ENCODE assay signal across 7 cellular contexts in the genomic region with DNA sequence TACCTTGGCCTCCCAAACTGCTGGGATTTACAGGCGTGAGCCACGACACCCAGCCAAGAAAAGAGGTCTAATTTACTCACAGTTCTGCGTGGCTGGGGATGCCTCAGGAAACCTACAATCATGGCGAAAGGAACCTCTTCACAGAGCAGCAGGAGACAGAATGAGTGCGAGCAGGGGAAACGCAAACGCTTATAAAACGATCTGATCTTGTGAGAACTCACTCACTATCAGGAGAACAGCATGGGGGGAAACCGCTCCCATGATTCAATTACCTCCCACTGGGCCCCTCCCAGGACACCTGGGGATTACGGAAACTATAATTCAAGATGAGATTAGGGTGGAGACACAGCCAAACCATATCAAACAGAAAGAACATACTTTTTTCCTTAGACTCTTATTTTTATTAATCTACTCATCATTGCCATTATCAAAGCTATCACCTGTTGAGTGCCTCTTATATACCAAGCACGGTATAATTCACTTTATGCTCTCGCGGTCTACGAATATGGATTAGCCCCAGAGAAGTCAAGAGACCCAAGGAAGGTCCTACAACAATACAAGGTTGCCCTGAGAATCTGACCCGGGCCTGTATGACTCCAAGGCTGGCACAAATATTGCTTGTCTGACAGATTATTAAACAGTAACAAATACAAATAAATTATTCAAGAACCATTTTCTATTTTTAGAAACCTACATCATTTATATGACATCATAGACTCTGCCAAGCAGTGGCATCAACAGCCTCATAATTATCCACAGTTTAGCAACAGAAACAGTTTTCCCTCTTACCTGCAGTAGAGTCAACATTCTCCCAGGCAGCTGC. TPM values are rescaled to one million over a fixed set of nuclear protein-coding genes. Genes with fewer than 3 reads are reported as not detected.
DNase-seq lines count a peak whose midpoint lies in the region; ATAC-seq, FAIRE-seq and TF ChIP-seq lines count a peak whose summit lies in the region.
"Had no signal": no experiment of that assay in that cellular context is flagged by ENCODE, and none has a peak within 500 bp of the region (broad histone marks: within the 10 kb centered on the region; RNA-seq: fewer than 3 reads in every experiment).

No MANE protein-coding gene starts in this region.

- peaks cover 6% of the 10 kb centered on the region; the same call in 2 of the 3 replicates for H3K4me1 Mint-ChIP-seq in GM23338
- peaks cover 14% of the 10 kb centered on the region for H3K4me1 Mint-ChIP-seq in mesothelial cell of epicardium

- H3K27ac ChIP-seq in GM23338 (ENCODE audit: low read depth) = no peak overlapping the region
- no peak overlapping the region for H3K27ac ChIP-seq in OCI-LY1 (ENCODE audit: low read depth, low read length, poor library complexity, severe bottlenecking)

- H3F3A ChIP-seq in GM23338 (replicated peaks; ENCODE audit: low read depth) (0 out of 2 replicates have a peak, but pooled peaks cover 12% of the 10 kb centered on the region), OCI-LY1 (ENCODE audit: insufficient read depth, low read length) (peaks cover 5% of the 10 kb centered on the region; the same call in 1 of the 2 replicates)

- no peak for ATAC-seq in GM23338
- ATAC-seq in GM19395 (IDR thresholded peaks at IDR 0.05; ENCODE audit: unreplicated experiment) = no peak

- H2AFZ ChIP-seq in GM23338 (no peak overlapping the region), OCI-LY1 (ENCODE audit: low read length) (no peak overlapping the region)

- no peak overlapping the region for H3K9ac ChIP-seq in OCI-LY1 (ENCODE audit: low read length)

- peaks cover 3% of the 10 kb centered on the region for H3K9me3 Mint-ChIP-seq in GM23338
- H3K9me3 Mint-ChIP-seq in mesothelial cell of epicardium = no peaks in the 10 kb centered on the region

- no peak overlapping the region for H3K27ac Mint-ChIP-seq in GM23338
- no peak overlapping the region for H3K27ac Mint-ChIP-seq in mesothelial cell of epicardium

- H3K79me2 ChIP-seq in GM23338 (replicated peaks; ENCODE audit: insufficient read depth) = peaks cover 57% of the 10 kb centered on the region
- H3K79me2 ChIP-seq in OCI-LY1 (ENCODE audit: insufficient read depth, low read length) = peaks cover 26% of the 10 kb centered on the region

- H4K20me1 ChIP-seq in GM23338 (replicated peaks; ENCODE audit: insufficient read depth) (peaks cover 19% of the 10 kb centered on the region), OCI-LY1 (ENCODE audit: insufficient read depth, low read length) (no peaks in the 10 kb centered on the region)

- H3K4me1 ChIP-seq in GM23338 (ENCODE audit: insufficient read depth) (peaks cover 6% of the 10 kb centered on the region; the same call in 1 of the 2 replicates), OCI-LY1 (ENCODE audit: insufficient read depth, low read length, severe bottlenecking) (peaks cover 26% of the 10 kb centered on the region)

- H3K9me2 ChIP-seq in GM23338 (ENCODE audit: insufficient read depth) (no peaks in the 10 kb centered on the region), OCI-LY1 (ENCODE audit: low read depth, low read length) (no peaks in the 10 kb centered on the region)

- H3K36me3 Mint-ChIP-seq in GM23338 (ENCODE audit: low read depth) (peaks cover 75% of the 10 kb centered on the region), mesothelial cell of epicardium (peaks cover 22% of the 10 kb centered on the region)

- peaks cover 9% of the 10 kb centered on the region for H3K27me3 Mint-ChIP-seq in GM23338 (ENCODE audit: insufficient read depth, low read depth, poor library complexity)
- H3K27me3 Mint-ChIP-seq in mesothelial cell of epicardium (ENCODE audit: low read depth) = no peaks in the 10 kb centered on the region

- H3K4me3 Mint-ChIP-seq in GM23338 (peak overlapping the region; percentile 98), mesothelial cell of epicardium (peak overlapping the region; percentile 30)

- DNase-seq in GM23338 (ENCODE audit: low spot score) = no peak
- no peak for DNase-seq in mesothelial cell of epicardium (ENCODE audit: low spot score in 2 of 2, unreplicated experiment in 2 of 2)
- no peak for DNase-seq in D721Med (ENCODE audit: insufficient read length, low spot score)
- DNase-seq: NCI-H1092 treated with DMSO at 0.1 percent for 48 hours had no signal

- TF ChIP-seq CTCF in GM23338 (conservative IDR thresholded peaks at IDR 0.05; ENCODE audit: low read depth in 2 of 2) = no peak
- TF ChIP-seq CTCF in OCI-LY1 (IDR thresholded peaks at IDR 0.05; ENCODE audit: low read length) = no peak
- TF ChIP-seq CTCF in mesothelial cell of epicardium (IDR thresholded peaks at IDR 0.05; ENCODE audit: unreplicated experiment) = no peak
- TF ChIP-seq CTCF in D721Med (IDR thresholded peaks at IDR 0.05; ENCODE audit: insufficient read depth, missing control alignments) = no peak

- H3K36me3 ChIP-seq in GM23338 (ENCODE audit: insufficient read depth) (peaks cover 34% of the 10 kb centered on the region), OCI-LY1 (ENCODE audit: insufficient read depth, low read length) (peaks cover 63% of the 10 kb centered on the region)

- no peak overlapping the region for H3K4me3 ChIP-seq in GM23338
- H3K4me3 ChIP-seq in OCI-LY1 (ENCODE audit: low read depth, low read length, poor library complexity, severe bottlenecking) = peak overlapping the region; percentile 74
- H3K4me3 ChIP-seq: smooth muscle cell had no signal

- H3K27me3 ChIP-seq in GM23338 (ENCODE audit: insufficient read depth) = no peaks in the 10 kb centered on the region
- H3K27me3 ChIP-seq in OCI-LY1 (ENCODE audit: insufficient read depth, low read length) = no peaks in the 10 kb centered on the region

- no peaks in the 10 kb centered on the region for H3K9me3 ChIP-seq in OCI-LY1 (ENCODE audit: low read length)

- H3K4me2 ChIP-seq in GM23338 (0 out of 2 replicates have a peak overlapping the region, but pooled peaks have one; percentile 15), OCI-LY1 (ENCODE audit: low read length) (peak overlapping the region; percentile 56)
- H3K4me2 ChIP-seq: smooth muscle cell had no signal

- FAIRE-seq in D721Med (lab: Jason Lieb, UNC) = no peak

TF ChIP-seq in GM23338, 12 proteins besides CTCF, POLR2A, EP300 and RAD21:
- TF ChIP-seq STAT1 (IDR thresholded peaks at IDR 0.05; ENCODE audit: unreplicated experiment) = no peak
- no peak for TF ChIP-seq EZH2 (IDR thresholded peaks at IDR 0.05; ENCODE audit: low read depth, unreplicated experiment)
- no peak for TF ChIP-seq NANOG (IDR thresholded peaks at IDR 0.05; ENCODE audit: borderline replicate concordance)
- TF ChIP-seq, protein P1, sequence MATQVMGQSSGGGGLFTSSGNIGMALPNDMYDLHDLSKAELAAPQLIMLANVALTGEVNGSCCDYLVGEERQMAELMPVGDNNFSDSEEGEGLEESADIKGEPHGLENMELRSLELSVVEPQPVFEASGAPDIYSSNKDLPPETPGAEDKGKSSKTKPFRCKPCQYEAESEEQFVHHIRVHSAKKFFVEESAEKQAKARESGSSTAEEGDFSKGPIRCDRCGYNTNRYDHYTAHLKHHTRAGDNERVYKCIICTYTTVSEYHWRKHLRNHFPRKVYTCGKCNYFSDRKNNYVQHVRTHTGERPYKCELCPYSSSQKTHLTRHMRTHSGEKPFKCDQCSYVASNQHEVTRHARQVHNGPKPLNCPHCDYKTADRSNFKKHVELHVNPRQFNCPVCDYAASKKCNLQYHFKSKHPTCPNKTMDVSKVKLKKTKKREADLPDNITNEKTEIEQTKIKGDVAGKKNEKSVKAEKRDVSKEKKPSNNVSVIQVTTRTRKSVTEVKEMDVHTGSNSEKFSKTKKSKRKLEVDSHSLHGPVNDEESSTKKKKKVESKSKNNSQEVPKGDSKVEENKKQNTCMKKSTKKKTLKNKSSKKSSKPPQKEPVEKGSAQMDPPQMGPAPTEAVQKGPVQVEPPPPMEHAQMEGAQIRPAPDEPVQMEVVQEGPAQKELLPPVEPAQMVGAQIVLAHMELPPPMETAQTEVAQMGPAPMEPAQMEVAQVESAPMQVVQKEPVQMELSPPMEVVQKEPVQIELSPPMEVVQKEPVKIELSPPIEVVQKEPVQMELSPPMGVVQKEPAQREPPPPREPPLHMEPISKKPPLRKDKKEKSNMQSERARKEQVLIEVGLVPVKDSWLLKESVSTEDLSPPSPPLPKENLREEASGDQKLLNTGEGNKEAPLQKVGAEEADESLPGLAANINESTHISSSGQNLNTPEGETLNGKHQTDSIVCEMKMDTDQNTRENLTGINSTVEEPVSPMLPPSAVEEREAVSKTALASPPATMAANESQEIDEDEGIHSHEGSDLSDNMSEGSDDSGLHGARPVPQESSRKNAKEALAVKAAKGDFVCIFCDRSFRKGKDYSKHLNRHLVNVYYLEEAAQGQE (IDR thresholded peaks at IDR 0.05; ENCODE audit: unreplicated experiment) = no peak
- TF ChIP-seq, protein P2, sequence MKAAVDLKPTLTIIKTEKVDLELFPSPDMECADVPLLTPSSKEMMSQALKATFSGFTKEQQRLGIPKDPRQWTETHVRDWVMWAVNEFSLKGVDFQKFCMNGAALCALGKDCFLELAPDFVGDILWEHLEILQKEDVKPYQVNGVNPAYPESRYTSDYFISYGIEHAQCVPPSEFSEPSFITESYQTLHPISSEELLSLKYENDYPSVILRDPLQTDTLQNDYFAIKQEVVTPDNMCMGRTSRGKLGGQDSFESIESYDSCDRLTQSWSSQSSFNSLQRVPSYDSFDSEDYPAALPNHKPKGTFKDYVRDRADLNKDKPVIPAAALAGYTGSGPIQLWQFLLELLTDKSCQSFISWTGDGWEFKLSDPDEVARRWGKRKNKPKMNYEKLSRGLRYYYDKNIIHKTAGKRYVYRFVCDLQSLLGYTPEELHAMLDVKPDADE (IDR thresholded peaks at IDR 0.05) = no peak
- no peak for TF ChIP-seq POLR2AphosphoS5 (IDR thresholded peaks at IDR 0.05; ENCODE audit: low read depth)

RNA-seq across cellular contexts. Expression of a gene that starts 2.4 kb away (rescaled TPM):
- total RNA-seq in GM23338 (2014; rRNA removed; shearing (Covaris generic)) = 11.7 and 17.8 TPM in 2 replicates
- polyA plus RNA-seq in GM23338 (2016; fragmentation: Nextera tagmentation; extraction: Ambion mirVana) = 58.5 and 60.0 TPM in 2 replicates
- total RNA-seq in mesothelial cell of epicardium = 8.7 to 9.2 TPM (median 9.1 TPM) in 3 replicates

RNA-seq across cellular contexts. Expression of a gene that starts 2.6 kb away (rescaled TPM):
- 31.2 and 34.4 TPM in 2 replicates for total RNA-seq in GM23338 (2014; rRNA removed; shearing (Covaris generic))
- 79.5 and 81.6 TPM in 2 replicates for polyA plus RNA-seq in GM23338 (2016; fragmentation: Nextera tagmentation; extraction: Ambion mirVana)
- total RNA-seq in mesothelial cell of epicardium = 33.1 to 34.8 TPM (median 33.9 TPM) in 3 replicates

RNA-seq across cellular contexts. Expression of a gene that starts 21.5 kb away (rescaled TPM):
- total RNA-seq in GM23338 (2014; rRNA removed; shearing (Covaris generic)) = 15.3 and 24.5 TPM in 2 replicates
- polyA plus RNA-seq in GM23338 (2016; fragmentation: Nextera tagmentation; extraction: Ambion mirVana) = 22.1 and 22.6 TPM in 2 replicates
- total RNA-seq in mesothelial cell of epicardium = 73.5 to 81.2 TPM (median 73.5 TPM) in 3 replicates

RNA-seq across cellular contexts. Expression of a gene that starts 27.0 kb away (rescaled TPM):
- 57.8 and 91.1 TPM in 2 replicates for total RNA-seq in GM23338 (2014; rRNA removed; shearing (Covaris generic))
- 38.0 and 39.2 TPM in 2 replicates for polyA plus RNA-seq in GM23338 (2016; fragmentation: Nextera tagmentation; extraction: Ambion mirVana)
- 43.4 to 44.7 TPM (median 44.2 TPM) in 3 replicates for total RNA-seq in mesothelial cell of epicardium
